Comparison of ENCODE assay signal across 33 cellular contexts in genomic region chr14:59166258-59166657, GRCh38. TPM values are rescaled to one million over a fixed set of nuclear protein-coding genes. Genes with fewer than 3 reads are reported as not detected.
A peak's percentile ranks its signal among the peaks of the same experiment; 100 is the strongest.
DNase-seq lines count a peak whose midpoint lies in the region; ATAC-seq, FAIRE-seq and TF ChIP-seq lines count a peak whose summit lies in the region.
"Had no signal": no experiment of that assay in that cellular context is flagged by ENCODE, and none has a peak within 500 bp of the region (broad histone marks: within the 10 kb centered on the region; RNA-seq: fewer than 3 reads in every experiment).

No MANE protein-coding gene starts in this region.

- no peak for TF ChIP-seq EP300 in K562 (IDR thresholded peaks at IDR 0.05; ENCODE audit: low read length)

- H3K27me3 ChIP-seq in OCI-LY3 (ENCODE audit: low read depth, low read length), result peaks cover 13% of the 10 kb centered on the region
- peaks cover 4 to 11% of the 10 kb centered on the region in 2 experiments; a peak in 3 of 5 replicates for H3K27me3 ChIP-seq in K562 (ENCODE audit: control insufficient read depth in 2 of 2, insufficient read depth in 2 of 2, low read length in 2 of 2)
- H3K27me3 ChIP-seq: BLaER1; BLaER1 treated with 17β-estradiol and CSF1 and Interleukin-3, amounts not matched to agents 10 nM and 100 nM had no signal

- H4K20me1 ChIP-seq in OCI-LY3 (ENCODE audit: insufficient read depth, low read length) (no peaks in the 10 kb centered on the region), K562 (replicated peaks; ENCODE audit: control insufficient read depth, insufficient read depth, low read length) (no peaks in the 10 kb centered on the region)
- H4K20me1 ChIP-seq: BLaER1; BLaER1 treated with 17β-estradiol and CSF1 and Interleukin-3, amounts not matched to agents 10 nM and 100 nM had no signal

- BruUV-seq in K562 (replicated peaks; lab: Mats Ljungman, UMichigan), result no TSS peak

- TF ChIP-seq CTCF in HEK293 (tag by site-specific recombination; IDR thresholded peaks at IDR 0.05), result no peak
- no peak for TF ChIP-seq CTCF in OCI-LY3 (IDR thresholded peaks at IDR 0.05; ENCODE audit: low read depth, low read length)
- no peak for TF ChIP-seq CTCF in K562 (IDR thresholded peaks at IDR 0.05 in 2 of 3, conservative IDR thresholded peaks at IDR 0.05 in 1 of 3; ENCODE audit: insufficient read depth in 2 of 3, low read depth in 1 of 3, low read length in 3 of 3)

- H3K9me3 ChIP-seq in HEK293 (ENCODE audit: control insufficient read depth, insufficient read depth, low read depth, low read length), result no peaks in the 10 kb centered on the region
- no peaks in the 10 kb centered on the region for H3K9me3 ChIP-seq in OCI-LY3 (ENCODE audit: insufficient read depth, low read length)
- no peaks in the 10 kb centered on the region for H3K9me3 ChIP-seq in K562 (replicated peaks; ENCODE audit: control insufficient read depth, insufficient read depth, low read depth, low read length)
- H3K9me3 ChIP-seq: A549, BE2C, BLaER1 had no signal

- no peaks in the 10 kb centered on the region for H3K79me2 ChIP-seq in OCI-LY3 (ENCODE audit: low read length)
- H3K79me2 ChIP-seq in K562 (ENCODE audit: control insufficient read depth, insufficient read depth, low read length), result no peaks in the 10 kb centered on the region

- peak overlapping the region; percentile 49 for H3K4me2 ChIP-seq in OCI-LY3 (ENCODE audit: low read length)
- H3K4me2 ChIP-seq in K562 (ENCODE audit: insufficient read depth, low read length), result no peak overlapping the region
- H3K4me2 ChIP-seq: A549; BLaER1; BLaER1 treated with 17β-estradiol and CSF1 and Interleukin-3, amounts not matched to agents 10 nM and 100 nM had no signal

- intact Hi-C loops in K562 (cut with micrococcal nuclease) (no loop called here), head of caudate nucleus (cut with DNase I) (no loop called here)

- POLR2A ChIA-PET in HEK293 (lab: Yijun Ruan, JAX), result no interaction called here
- POLR2A ChIA-PET in K562 (lab: Yijun Ruan, JAX), result no interaction called here

- H3K27ac ChIP-seq in HEK293 (ENCODE audit: extremely low read depth, low read depth, low read length), result no peak overlapping the region
- H3K27ac ChIP-seq in OCI-LY3 (ENCODE audit: low read length), result no peak overlapping the region
- H3K27ac ChIP-seq in K562 (ENCODE audit: extremely low read depth, low read depth, low read length), result no peak overlapping the region
- H3K27ac ChIP-seq: 22Rv1; A549; BLaER1; BLaER1 treated with 17β-estradiol and CSF1 and Interleukin-3, amounts not matched to agents 10 nM and 100 nM; C4-2B had no signal

- FAIRE-seq in K562 (lab: Jason Lieb, UNC), result no peak
- FAIRE-seq: A204.1, D721Med had no signal

- H3K9ac ChIP-seq in OCI-LY3 (ENCODE audit: low read length) (no peak overlapping the region), K562 (ENCODE audit: insufficient read depth in 1 of 2, low read depth in 2 of 2, low read length in 2 of 2) (no peak overlapping the region)
- H3K9ac ChIP-seq: BLaER1; BLaER1 treated with 17β-estradiol and CSF1 and Interleukin-3, amounts not matched to agents 10 nM and 100 nM had no signal

- TF ChIP-seq POLR2A in K562 (conservative IDR thresholded peaks at IDR 0.05), result no peak

- H2AFZ ChIP-seq in OCI-LY3 (ENCODE audit: low read depth, low read length) (no peak overlapping the region), K562 (ENCODE audit: low read depth, low read length) (no peak overlapping the region)

- in situ Hi-C loops in K562 (cut with MboI), result no loop called here

- no peak overlapping the region for H3K4me3 ChIP-seq in HEK293 (ENCODE audit: low read depth, low read length)
- H3K4me3 ChIP-seq in OCI-LY3 (ENCODE audit: low read length), result no peak overlapping the region
- H3K4me3 ChIP-seq in K562, result no peak overlapping the region
- H3K4me3 ChIP-seq: A549; BLaER1; BLaER1 treated with 17β-estradiol and CSF1 and Interleukin-3, amounts not matched to agents 10 nM and 100 nM had no signal

- 0% methylated on average over 2 of the region's 3 CpGs for WGBS in K562 (ENCODE audit: insufficient coverage, low coverage, missing lambda C conversion rate)

- no peaks in the 10 kb centered on the region for H3K36me3 ChIP-seq in HEK293 (ENCODE audit: control insufficient read depth in 2 of 2, insufficient read depth in 1 of 2, low read length in 2 of 2)
- H3K36me3 ChIP-seq in OCI-LY3 (replicated peaks; ENCODE audit: low read depth, low read length), result no peaks in the 10 kb centered on the region
- no peaks in the 10 kb centered on the region for H3K36me3 ChIP-seq in K562 (ENCODE audit: control insufficient read depth, insufficient read depth, low read length)
- H3K36me3 ChIP-seq: BE2C; BLaER1; BLaER1 treated with 17β-estradiol and CSF1 and Interleukin-3, amounts not matched to agents 10 nM and 100 nM had no signal

- ATAC-seq in K562 (no peak), GM21423 (IDR thresholded peaks at IDR 0.05; ENCODE audit: unreplicated experiment) (no peak), HG02678 (IDR thresholded peaks at IDR 0.05; ENCODE audit: unreplicated experiment) (no peak)
- ATAC-seq: A549; CD8-positive, alpha-beta T cell had no signal

- DNase-seq in K562 (ENCODE audit: extremely low read depth in 1 of 4, low spot score in 3 of 4) (no peak), head of caudate nucleus (no peak)
- DNase-seq: 8988T; ACHN; AML-193; BE2C; C1 segment of cervical spinal cord; Caco-2; Calu3; CD4-positive, alpha-beta memory T cell; CD4-positive, alpha-beta T cell; CD4-positive, CD25-positive, alpha-beta regulatory T cell; CD8-positive, alpha-beta memory T cell; CD8-positive, alpha-beta T cell; COR-L47; DMS 273 treated with DMSO at 0.1 percent for 48 hours; DMS153; DMS53; DMS79; DMS79 treated with DMSO at 0.1 percent for 48 hours; DND-41; EL had no signal

- TF ChIP-seq RAD21 in K562 (CRISPR knock-in tag; conservative IDR thresholded peaks at IDR 0.05 in 1 of 2, IDR thresholded peaks at IDR 0.05 in 1 of 2), result no peak

- 0 out of 2 replicates have a peak, but pooled peaks cover 2% of the 10 kb centered on the region for H3K4me1 ChIP-seq in HEK293 (ENCODE audit: control insufficient read depth, insufficient read depth, low read length)
- peaks cover 18% of the 10 kb centered on the region for H3K4me1 ChIP-seq in OCI-LY3 (ENCODE audit: low read length)
- H3K4me1 ChIP-seq in K562 (replicated peaks in 1 of 2; ENCODE audit: control insufficient read depth in 2 of 2, insufficient read depth in 2 of 2, low read length in 2 of 2), result no peaks in the 10 kb centered on the region
- H3K4me1 ChIP-seq: BE2C, BLaER1 had no signal

- CTCF ChIA-PET in HEK293 (lab: Yijun Ruan, JAX), result interaction anchor here (0.6 kb wide), 2 partner anchors 346 to 665 kb away, joined by 4 read pairs; no protein-coding TSS in a partner anchor
- CTCF ChIA-PET in K562 (lab: Yijun Ruan, JAX; ENCODE audit: low intra/inter-chr PET ratio), result no interaction called here

- H3K9me1 ChIP-seq in K562 (ENCODE audit: control insufficient read depth, insufficient read depth, low read length), result no peaks in the 10 kb centered on the region

TF ChIP-seq in HEK293, 187 proteins besides CTCF, POLR2A, EP300 and RAD21:
- peak; percentile 57 for TF ChIP-seq ZNF366 (tag by site-specific recombination; conservative IDR thresholded peaks at IDR 0.05)
- TF ChIP-seq ZNF600 (tag by site-specific recombination; IDR thresholded peaks at IDR 0.05), result no peak
TF ChIP-seq in HEK293: peak in this region for 1.

TF ChIP-seq in K562, 482 proteins besides CTCF, POLR2A, EP300 and RAD21 (continues in another document):
- no peak for TF ChIP-seq ZKSCAN1 (IDR thresholded peaks at IDR 0.05; ENCODE audit: low read depth, low read length)
- no peak for TF ChIP-seq SPI1 (IDR thresholded peaks at IDR 0.05; ENCODE audit: borderline replicate concordance, low read depth, low read length)
- no peak for TF ChIP-seq TCF7 (IDR thresholded peaks at IDR 0.05; ENCODE audit: borderline replicate concordance)
- no peak for TF ChIP-seq THRA (IDR thresholded peaks at IDR 0.05)

RNA-seq across cellular contexts. Expression of gene DAAM1, which starts 22.2 kb away (rescaled TPM):
- total RNA-seq in K562 (2011; cell fraction: chromatin; rRNA removed; ENCODE audit: low replicate concordance), result 14.8 and 51.6 TPM in 2 replicates
- total RNA-seq in K562 (2011; cell fraction: nucleolus; rRNA removed), result 7.2 and 11.1 TPM in 2 replicates
- total RNA-seq in K562 (2011; cell fraction: nucleoplasm; rRNA removed), result 19.7 and 34.7 TPM in 2 replicates
- 3.0 and 4.3 TPM in 2 replicates for total RNA-seq in K562 (2014; rRNA removed)
- 6.7 and 10.9 TPM in 2 replicates for total RNA-seq in K562 (2014; rRNA removed; fragmentation: Illumina TruSeq; extraction: Trizol)
- 4.6 and 5.5 TPM in 2 replicates for total RNA-seq in K562 (2015; rRNA removed; fragmentation: Illumina TruSeq; extraction: Trizol)
- 10.5 and 11.6 TPM in 2 replicates for total RNA-seq in K562 (2021)
- polyA plus RNA-seq in K562 (2011; rRNA removed), result 8.4 and 10.5 TPM in 2 replicates
- polyA plus RNA-seq in K562 (2011; cell fraction: cytosol; rRNA removed), result 1.2 and 3.4 TPM in 2 replicates
- polyA plus RNA-seq in K562 (2011; cell fraction: nucleus; rRNA removed), result 5.4 and 10.2 TPM in 2 replicates
- polyA plus RNA-seq in K562 (2012), result 3.9 and 5.9 TPM in 2 replicates
- polyA plus RNA-seq in K562 (2014; fragmentation: Illumina TruSeq; extraction: Trizol), result 8.2 and 10.6 TPM in 2 replicates
- 1 to 10 TPM; 3.6 to 6.3 TPM for polyA plus RNA-seq in K562 (2014; fragmentation: Nextera tagmentation; extraction: Ambion mirVana)
- 5.0 and 7.0 TPM in 2 replicates for polyA plus RNA-seq in K562 (2014; rRNA removed)
- 38.4 and 55.9 TPM in 2 replicates for polyA minus RNA-seq in K562 (2011; rRNA and poly(A)+ RNA removed)
- polyA minus RNA-seq in K562 (2011; cell fraction: cytosol; rRNA and poly(A)+ RNA removed), result 3.5 and 3.6 TPM in 2 replicates
- 20.7 and 36.2 TPM in 2 replicates for polyA minus RNA-seq in K562 (2011; cell fraction: nucleus; rRNA and poly(A)+ RNA removed)
